In the genomic region with DNA sequence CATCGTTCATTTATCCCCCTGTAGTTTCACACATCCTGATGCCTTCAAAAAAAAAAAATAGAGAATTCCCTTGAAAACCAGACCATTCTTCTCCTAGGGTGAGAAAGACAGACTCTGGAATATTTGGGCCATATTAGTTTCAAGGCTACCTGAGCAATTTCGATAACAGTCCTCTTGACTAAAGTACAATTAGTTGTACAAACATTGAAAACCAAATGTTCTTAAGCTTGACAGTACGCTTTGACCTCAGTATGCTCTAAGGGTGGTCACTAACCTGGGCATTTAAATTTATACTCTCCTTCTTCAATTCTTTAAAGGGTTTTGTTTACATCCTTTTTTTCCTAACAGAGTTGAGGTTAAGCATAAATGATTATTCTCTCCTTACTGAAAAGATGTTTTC, we compare ENCODE assay signal across 1 cellular context.
TF ChIP-seq lines count a peak whose summit lies in the region.

No MANE protein-coding gene starts in this region.

TF ChIP-seq in HepG2, 621 proteins besides CTCF, POLR2A, EP300 and RAD21 (continued from another document):
- TF ChIP-seq, protein P1, sequence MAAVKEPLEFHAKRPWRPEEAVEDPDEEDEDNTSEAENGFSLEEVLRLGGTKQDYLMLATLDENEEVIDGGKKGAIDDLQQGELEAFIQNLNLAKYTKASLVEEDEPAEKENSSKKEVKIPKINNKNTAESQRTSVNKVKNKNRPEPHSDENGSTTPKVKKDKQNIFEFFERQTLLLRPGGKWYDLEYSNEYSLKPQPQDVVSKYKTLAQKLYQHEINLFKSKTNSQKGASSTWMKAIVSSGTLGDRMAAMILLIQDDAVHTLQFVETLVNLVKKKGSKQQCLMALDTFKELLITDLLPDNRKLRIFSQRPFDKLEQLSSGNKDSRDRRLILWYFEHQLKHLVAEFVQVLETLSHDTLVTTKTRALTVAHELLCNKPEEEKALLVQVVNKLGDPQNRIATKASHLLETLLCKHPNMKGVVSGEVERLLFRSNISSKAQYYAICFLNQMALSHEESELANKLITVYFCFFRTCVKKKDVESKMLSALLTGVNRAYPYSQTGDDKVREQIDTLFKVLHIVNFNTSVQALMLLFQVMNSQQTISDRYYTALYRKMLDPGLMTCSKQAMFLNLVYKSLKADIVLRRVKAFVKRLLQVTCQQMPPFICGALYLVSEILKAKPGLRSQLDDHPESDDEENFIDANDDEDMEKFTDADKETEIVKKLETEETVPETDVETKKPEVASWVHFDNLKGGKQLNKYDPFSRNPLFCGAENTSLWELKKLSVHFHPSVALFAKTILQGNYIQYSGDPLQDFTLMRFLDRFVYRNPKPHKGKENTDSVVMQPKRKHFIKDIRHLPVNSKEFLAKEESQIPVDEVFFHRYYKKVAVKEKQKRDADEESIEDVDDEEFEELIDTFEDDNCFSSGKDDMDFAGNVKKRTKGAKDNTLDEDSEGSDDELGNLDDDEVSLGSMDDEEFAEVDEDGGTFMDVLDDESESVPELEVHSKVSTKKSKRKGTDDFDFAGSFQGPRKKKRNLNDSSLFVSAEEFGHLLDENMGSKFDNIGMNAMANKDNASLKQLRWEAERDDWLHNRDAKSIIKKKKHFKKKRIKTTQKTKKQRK (IDR thresholded peaks at IDR 0.05; ENCODE audit: low read length): no peak
- TF ChIP-seq RFXAP (CRISPR knock-in tag; IDR thresholded peaks at IDR 0.05; ENCODE audit: borderline replicate concordance) (no peak), TEAD3 (CRISPR knock-in tag; optimal IDR thresholded peaks at IDR 0.05; ENCODE audit: borderline replicate concordance) (no peak), ZNF547 (CRISPR knock-in tag; IDR thresholded peaks at IDR 0.05) (no peak), RBFOX2 (IDR thresholded peaks at IDR 0.05; ENCODE audit: low read depth, low read length) (no peak), DMTF1 (CRISPR knock-in tag; IDR thresholded peaks at IDR 0.05) (no peak), FOSL1 (CRISPR knock-in tag; IDR thresholded peaks at IDR 0.05; ENCODE audit: borderline replicate concordance) (no peak), ZMYM3 (CRISPR knock-in tag; IDR thresholded peaks at IDR 0.05) (no peak)
- TF ChIP-seq, protein P2, sequence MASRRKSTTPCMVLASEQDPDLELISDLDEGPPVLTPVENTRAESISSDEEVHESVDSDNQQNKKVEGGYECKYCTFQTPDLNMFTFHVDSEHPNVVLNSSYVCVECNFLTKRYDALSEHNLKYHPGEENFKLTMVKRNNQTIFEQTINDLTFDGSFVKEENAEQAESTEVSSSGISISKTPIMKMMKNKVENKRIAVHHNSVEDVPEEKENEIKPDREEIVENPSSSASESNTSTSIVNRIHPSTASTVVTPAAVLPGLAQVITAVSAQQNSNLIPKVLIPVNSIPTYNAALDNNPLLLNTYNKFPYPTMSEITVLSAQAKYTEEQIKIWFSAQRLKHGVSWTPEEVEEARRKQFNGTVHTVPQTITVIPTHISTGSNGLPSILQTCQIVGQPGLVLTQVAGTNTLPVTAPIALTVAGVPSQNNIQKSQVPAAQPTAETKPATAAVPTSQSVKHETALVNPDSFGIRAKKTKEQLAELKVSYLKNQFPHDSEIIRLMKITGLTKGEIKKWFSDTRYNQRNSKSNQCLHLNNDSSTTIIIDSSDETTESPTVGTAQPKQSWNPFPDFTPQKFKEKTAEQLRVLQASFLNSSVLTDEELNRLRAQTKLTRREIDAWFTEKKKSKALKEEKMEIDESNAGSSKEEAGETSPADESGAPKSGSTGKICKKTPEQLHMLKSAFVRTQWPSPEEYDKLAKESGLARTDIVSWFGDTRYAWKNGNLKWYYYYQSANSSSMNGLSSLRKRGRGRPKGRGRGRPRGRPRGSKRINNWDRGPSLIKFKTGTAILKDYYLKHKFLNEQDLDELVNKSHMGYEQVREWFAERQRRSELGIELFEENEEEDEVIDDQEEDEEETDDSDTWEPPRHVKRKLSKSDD (CRISPR knock-in tag; IDR thresholded peaks at IDR 0.05; ENCODE audit: low read depth): no peak
